ENCODE assay signal across 18 cellular contexts in the genomic region with DNA sequence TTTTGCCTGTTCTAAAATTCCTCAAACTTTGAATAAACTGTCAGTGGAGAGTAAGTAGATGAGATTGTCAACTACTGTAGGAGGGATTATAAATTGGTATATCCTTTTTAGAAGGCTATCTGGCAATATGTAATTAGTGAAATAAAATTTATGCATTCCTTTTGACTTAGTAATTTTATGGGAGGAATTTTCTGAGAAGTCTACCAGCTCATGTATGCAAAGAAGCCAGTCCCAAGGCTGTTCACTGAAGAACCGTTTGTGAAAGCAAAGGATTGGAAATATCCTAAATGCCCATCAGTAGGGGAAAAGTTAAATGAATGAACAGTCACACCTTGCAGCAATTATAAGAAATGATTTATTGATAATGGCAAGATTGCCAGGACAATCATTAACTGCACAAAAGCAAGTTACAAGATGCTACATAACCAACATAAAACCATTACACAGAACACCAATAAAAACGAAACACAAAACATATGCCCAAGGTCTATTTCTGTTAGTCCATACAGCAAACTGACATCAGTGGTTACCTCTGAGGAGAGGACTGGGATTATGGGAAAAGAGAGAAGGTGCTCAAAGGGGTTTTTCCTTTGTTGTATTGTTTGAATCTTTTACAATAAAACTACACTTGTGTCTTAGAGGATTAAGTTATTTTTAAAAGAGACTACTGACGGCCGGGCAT. TPM values are rescaled to one million over a fixed set of nuclear protein-coding genes. Genes with fewer than 3 reads are reported as not detected.
DNase-seq lines count a peak whose midpoint lies in the region; ATAC-seq and TF ChIP-seq lines count a peak whose summit lies in the region.
"Had no signal": no experiment of that assay in that cellular context is flagged by ENCODE, and none has a peak within 500 bp of the region (broad histone marks: within the 10 kb centered on the region; RNA-seq: fewer than 3 reads in every experiment).

No MANE protein-coding gene starts in this region.

- H3K4me3 ChIP-seq in HEK293 (ENCODE audit: low read depth, low read length), result no peak overlapping the region
- no peak overlapping the region for H3K4me3 ChIP-seq in stomach smooth muscle (ENCODE audit: low read length in 2 of 2)
- H3K4me3 ChIP-seq in endodermal cell (ENCODE audit: low read length), result no peak overlapping the region
- H3K4me3 ChIP-seq: BLaER1, heart left ventricle had no signal

- no peaks in the 10 kb centered on the region for H3K36me3 ChIP-seq in HEK293 (ENCODE audit: control insufficient read depth in 2 of 2, insufficient read depth in 1 of 2, low read length in 2 of 2)
- no peaks in the 10 kb centered on the region for H3K36me3 ChIP-seq in stomach smooth muscle (ENCODE audit: control insufficient read depth in 2 of 2, insufficient read depth in 2 of 2, low read length in 2 of 2)
- no peaks in the 10 kb centered on the region for H3K36me3 ChIP-seq in endodermal cell (ENCODE audit: control insufficient read depth, insufficient read depth, low read length)
- H3K36me3 ChIP-seq: BLaER1, heart left ventricle had no signal

- no peaks in the 10 kb centered on the region for H3K36me3 Mint-ChIP-seq in endodermal cell (ENCODE audit: low read depth)
- peaks cover 0 to 2% of the 10 kb centered on the region in 2 donors for H3K36me3 Mint-ChIP-seq in stimulated activated naive B cell treated with anti-CD40 and anti-IgM and Interleukin-4, amounts not matched to agents 10 μg/mL and 1 μg/mL and 100 μg/mL, for 72 hours
- H3K36me3 Mint-ChIP-seq: activated naive CD4-positive, alpha-beta T cell treated with anti-CD3 and anti-CD28 coated beads, Interleukin-2, amount 50 U/mL, for 24 hours had no signal

- H3K27me3 Mint-ChIP-seq in endodermal cell (ENCODE audit: insufficient read depth), result no peaks in the 10 kb centered on the region
- peaks cover 10 to 40% of the 10 kb centered on the region in 2 donors for H3K27me3 Mint-ChIP-seq in stimulated activated naive B cell treated with anti-CD40 and anti-IgM and Interleukin-4, amounts not matched to agents 10 μg/mL and 1 μg/mL and 100 μg/mL, for 72 hours

- POLR2A ChIA-PET in HEK293 (lab: Yijun Ruan, JAX), result no interaction called here

- H3K27me3 ChIP-seq in stomach smooth muscle (ENCODE audit: control insufficient read depth in 1 of 2, insufficient read depth in 2 of 2, low read length in 2 of 2) (no peaks in the 10 kb centered on the region), endodermal cell (ENCODE audit: control insufficient read depth, insufficient read depth, low read length, poor library complexity, severe bottlenecking) (no peaks in the 10 kb centered on the region)
- H3K27me3 ChIP-seq: heart left ventricle had no signal

- H3K4me1 Mint-ChIP-seq in endodermal cell, result peaks cover 10% of the 10 kb centered on the region
- H3K4me1 Mint-ChIP-seq in stimulated activated naive B cell treated with anti-CD40 and anti-IgM and Interleukin-4, amounts not matched to agents 10 μg/mL and 1 μg/mL and 100 μg/mL, for 72 hours, result peaks cover 4 to 11% of the 10 kb centered on the region in 2 donors

- no peaks in the 10 kb centered on the region for H3K9me3 Mint-ChIP-seq in endodermal cell
- peaks cover 0 to 2% of the 10 kb centered on the region in 2 donors for H3K9me3 Mint-ChIP-seq in stimulated activated naive B cell treated with anti-CD40 and anti-IgM and Interleukin-4, amounts not matched to agents 10 μg/mL and 1 μg/mL and 100 μg/mL, for 72 hours
- H3K9me3 Mint-ChIP-seq: activated naive CD4-positive, alpha-beta T cell treated with anti-CD3 and anti-CD28 coated beads, Interleukin-2, amount 50 U/mL, for 24 hours; central memory CD8-positive, alpha-beta T cell had no signal

- no peak overlapping the region for H3K27ac Mint-ChIP-seq in endodermal cell
- H3K27ac Mint-ChIP-seq in stimulated activated naive B cell treated with anti-CD40 and anti-IgM and Interleukin-4, amounts not matched to agents 10 μg/mL and 1 μg/mL and 100 μg/mL, for 72 hours, result no peak overlapping the region
- H3K27ac Mint-ChIP-seq: activated naive CD4-positive, alpha-beta T cell treated with anti-CD3 and anti-CD28 coated beads, Interleukin-2, amount 50 U/mL, for 24 hours had no signal

- DNase-seq in amniotic epithelial cell (ENCODE audit: low read depth), result peak; percentile 63
- DNase-seq in iris pigment epithelial cell (ENCODE audit: low read depth), result peak; percentile 58
- no peak for DNase-seq in endodermal cell
- no peak for DNase-seq in stimulated activated naive B cell treated with anti-CD40 and anti-IgM and Interleukin-4, amounts not matched to agents 10 μg/mL and 1 μg/mL and 100 μg/mL, for 72 hours
- DNase-seq: activated CD4-positive, alpha-beta T cell treated with anti-CD3 and anti-CD28 coated beads for 48 hours; heart left ventricle; MM.1S; NCI-H2107; retina; Right ventricle myocardium superior; stimulated activated CD4-positive, alpha-beta T cell treated with anti-CD3 and anti-CD28 coated beads, Interleukin-4, amount 100 ng/mL, for 4 hours had no signal

- H3K27ac ChIP-seq in HEK293 (ENCODE audit: extremely low read depth, low read depth, low read length), result no peak overlapping the region
- H3K27ac ChIP-seq in stomach smooth muscle (ENCODE audit: low read length), result peak overlapping the region; percentile 98
- H3K27ac ChIP-seq in endodermal cell (ENCODE audit: low read depth, low read length), result no peak overlapping the region
- H3K27ac ChIP-seq: BLaER1 had no signal

- CTCF ChIA-PET in HEK293 (lab: Yijun Ruan, JAX), result no interaction called here

- H3K9me3 ChIP-seq in HEK293 (ENCODE audit: control insufficient read depth, insufficient read depth, low read depth, low read length) (no peaks in the 10 kb centered on the region), stomach smooth muscle (ENCODE audit: control insufficient read depth in 2 of 2, low read length in 2 of 2) (no peaks in the 10 kb centered on the region), endodermal cell (ENCODE audit: control insufficient read depth, low read length) (no peaks in the 10 kb centered on the region)
- H3K9me3 ChIP-seq: BLaER1, heart left ventricle had no signal

- H3K4me3 Mint-ChIP-seq in endodermal cell, result no peak overlapping the region
- H3K4me3 Mint-ChIP-seq in stimulated activated naive B cell treated with anti-CD40 and anti-IgM and Interleukin-4, amounts not matched to agents 10 μg/mL and 1 μg/mL and 100 μg/mL, for 72 hours, result no peak overlapping the region
- H3K4me3 Mint-ChIP-seq: activated naive CD4-positive, alpha-beta T cell treated with anti-CD3 and anti-CD28 coated beads, Interleukin-2, amount 50 U/mL, for 24 hours; central memory CD8-positive, alpha-beta T cell had no signal

- ATAC-seq in HG03469 (IDR thresholded peaks at IDR 0.05; ENCODE audit: unreplicated experiment) (no peak), GM18520 (IDR thresholded peaks at IDR 0.05; ENCODE audit: unreplicated experiment) (no peak)
- no peak for ATAC-seq in stimulated activated naive B cell treated with anti-CD40 and anti-IgM and Interleukin-4, amounts not matched to agents 10 μg/mL and 1 μg/mL and 100 μg/mL, for 72 hours (replicated peaks)
- ATAC-seq: heart left ventricle had no signal

- TF ChIP-seq CTCF in HEK293 (tag by site-specific recombination; IDR thresholded peaks at IDR 0.05), result no peak
- no peak for TF ChIP-seq CTCF in endodermal cell (conservative IDR thresholded peaks at IDR 0.05)

- no peaks in the 10 kb centered on the region for H3K4me1 ChIP-seq in HEK293 (ENCODE audit: control insufficient read depth, insufficient read depth, low read length)
- peaks cover 49% of the 10 kb centered on the region for H3K4me1 ChIP-seq in stomach smooth muscle (ENCODE audit: control insufficient read depth, insufficient read depth, low read length)
- H3K4me1 ChIP-seq in endodermal cell (ENCODE audit: control insufficient read depth, insufficient read depth, low read length), result no peaks in the 10 kb centered on the region

- WGBS in endodermal cell (ENCODE audit: insufficient coverage in 1 of 2, insufficient read length in 1 of 2), 2 experiments, result 81 to 85% methylated on average over 4 of the region's 4 CpGs

- no peak overlapping the region for H3K9ac ChIP-seq in stomach smooth muscle (ENCODE audit: low read length in 2 of 2)
- no peak overlapping the region for H3K9ac ChIP-seq in endodermal cell (ENCODE audit: extremely low read depth, low read length, poor library complexity, severe bottlenecking)
- H3K9ac ChIP-seq: BLaER1 had no signal

TF ChIP-seq in HEK293, 187 proteins besides CTCF, POLR2A, EP300 and RAD21:
- TF ChIP-seq, protein P1, sequence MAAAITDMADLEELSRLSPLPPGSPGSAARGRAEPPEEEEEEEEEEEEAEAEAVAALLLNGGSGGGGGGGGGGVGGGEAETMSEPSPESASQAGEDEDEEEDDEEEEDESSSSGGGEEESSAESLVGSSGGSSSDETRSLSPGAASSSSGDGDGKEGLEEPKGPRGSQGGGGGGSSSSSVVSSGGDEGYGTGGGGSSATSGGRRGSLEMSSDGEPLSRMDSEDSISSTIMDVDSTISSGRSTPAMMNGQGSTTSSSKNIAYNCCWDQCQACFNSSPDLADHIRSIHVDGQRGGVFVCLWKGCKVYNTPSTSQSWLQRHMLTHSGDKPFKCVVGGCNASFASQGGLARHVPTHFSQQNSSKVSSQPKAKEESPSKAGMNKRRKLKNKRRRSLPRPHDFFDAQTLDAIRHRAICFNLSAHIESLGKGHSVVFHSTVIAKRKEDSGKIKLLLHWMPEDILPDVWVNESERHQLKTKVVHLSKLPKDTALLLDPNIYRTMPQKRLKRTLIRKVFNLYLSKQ (tag by site-specific recombination; IDR thresholded peaks at IDR 0.05; ENCODE audit: borderline replicate concordance), result no peak
- TF ChIP-seq SP7 (tag by site-specific recombination; IDR thresholded peaks at IDR 0.05), result peak; percentile 32; the same call in 1 of the 2 replicates
- no peak for TF ChIP-seq SP3 (tag by site-specific recombination; IDR thresholded peaks at IDR 0.05)
- TF ChIP-seq ZNF404 (tag by site-specific recombination; IDR thresholded peaks at IDR 0.05), result no peak
- TF ChIP-seq, protein P2, sequence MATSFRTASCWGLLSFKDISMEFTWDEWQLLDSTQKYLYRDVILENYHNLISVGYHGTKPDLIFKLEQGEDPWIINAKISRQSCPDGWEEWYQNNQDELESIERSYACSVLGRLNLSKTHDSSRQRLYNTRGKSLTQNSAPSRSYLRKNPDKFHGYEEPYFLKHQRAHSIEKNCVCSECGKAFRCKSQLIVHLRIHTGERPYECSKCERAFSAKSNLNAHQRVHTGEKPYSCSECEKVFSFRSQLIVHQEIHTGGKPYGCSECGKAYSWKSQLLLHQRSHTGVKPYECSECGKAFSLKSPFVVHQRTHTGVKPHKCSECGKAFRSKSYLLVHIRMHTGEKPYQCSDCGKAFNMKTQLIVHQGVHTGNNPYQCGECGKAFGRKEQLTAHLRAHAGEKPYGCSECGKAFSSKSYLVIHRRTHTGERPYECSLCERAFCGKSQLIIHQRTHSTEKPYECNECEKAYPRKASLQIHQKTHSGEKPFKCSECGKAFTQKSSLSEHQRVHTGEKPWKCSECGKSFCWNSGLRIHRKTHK (tag by site-specific recombination; IDR thresholded peaks at IDR 0.05), result no peak
- TF ChIP-seq OVOL3 (tag by site-specific recombination; IDR thresholded peaks at IDR 0.05), result no peak
TF ChIP-seq in HEK293: peak in this region for 1.

RNA-seq across cellular contexts. Expression of gene DSTN, which starts 4.6 kb away (rescaled TPM):
- total RNA-seq in endodermal cell, result 100 to 1,000 TPM; 196 to 204 TPM
- 192 TPM for polyA plus RNA-seq in endodermal cell (2013, experiment 1 of 2)
- polyA plus RNA-seq in endodermal cell (2013, experiment 2 of 2), result 208 TPM

RNA-seq across cellular contexts. Expression of gene BFSP1, which starts 34.1 kb away (rescaled TPM):
- 10 to 100 TPM in 1 of 2 donors, 1 to 10 TPM in 1; 9.4 to 12.0 TPM for total RNA-seq in endodermal cell
- 1.3 TPM for polyA plus RNA-seq in endodermal cell (2013, experiment 1 of 2)
- polyA plus RNA-seq in endodermal cell (2013, experiment 2 of 2), result 1.4 TPM

Comparison
In these comparisons a context has a peak if more than half of its experiments do, and no peak if none do; other contexts are left out.
1. DNase-seq: peak in amniotic epithelial cell (single experiment) and iris pigment epithelial cell (single experiment); none in endodermal cell (single experiment) and stimulated activated naive B cell treated with anti-CD40 and anti-IgM and Interleukin-4, amounts not matched to agents 10 μg/mL and 1 μg/mL and 100 μg/mL, for 72 hours (single experiment).